15 cellular contexts compared by ENCODE assay signal in genomic region chr1:44822131-44822701, GRCh38. TPM values are rescaled to one million over a fixed set of nuclear protein-coding genes. Genes with fewer than 3 reads are reported as not detected.
A peak's percentile ranks its signal among the peaks of the same experiment; 100 is the strongest.
DNase-seq lines count a peak whose midpoint lies in the region; ATAC-seq, FAIRE-seq and TF ChIP-seq lines count a peak whose summit lies in the region.
"Had no signal": no experiment of that assay in that cellular context is flagged by ENCODE, and none has a peak within 500 bp of the region (broad histone marks: within the 10 kb centered on the region; RNA-seq: fewer than 3 reads in every experiment).

No MANE protein-coding gene starts in this region.

- H2AK5ac ChIP-seq in mesenchymal stem cell (ENCODE audit: low read length, severe bottlenecking) = no peak overlapping the region

- no peak overlapping the region for H2AFZ ChIP-seq in mesenchymal stem cell (ENCODE audit: low read depth, low read length)
- H2AFZ ChIP-seq: PC-9 had no signal

- H3K27me3 ChIP-seq in mesenchymal stem cell (ENCODE audit: control insufficient read depth in 1 of 2, insufficient read depth in 1 of 2, low read length in 2 of 2) (no peaks in the 10 kb centered on the region), tibial artery (no peaks in the 10 kb centered on the region)
- H3K27me3 ChIP-seq: SJSA1 had no signal

- H3K36me3 ChIP-seq in HEK293 (ENCODE audit: control insufficient read depth in 2 of 2, insufficient read depth in 1 of 2, low read length in 2 of 2) (peaks cover 0 to 10% of the 10 kb centered on the region in 2 experiments; a peak in 1 of 3 replicates), mesenchymal stem cell (ENCODE audit: control insufficient read depth in 1 of 2, insufficient read depth in 2 of 2, low read depth in 1 of 2, low read length in 2 of 2) (peaks cover 3% of the 10 kb centered on the region in 2 experiments), tibial artery (peaks cover 0 to 7% (median 0%) of the 10 kb centered on the region in 3 donors)

- H3K27me3 Mint-ChIP-seq in activated T-helper 1 cell treated with anti-CD3 and anti-CD28 coated beads, Interleukin-12 subunit alpha, Interleukin-12 subunit beta, Interleukin-2, Interleukin-4 antibody, amounts not matched to agents 30 ng/mL and 10 ng/mL and 1 ng/mL, durations not matched to agents 14 hours and 24 hours and 36 hours (ENCODE audit: insufficient read depth) = no peaks in the 10 kb centered on the region

- H3K79me1 ChIP-seq in mesenchymal stem cell (replicated peaks; ENCODE audit: low read length, poor library complexity, severe bottlenecking) = no peaks in the 10 kb centered on the region

- TF ChIP-seq CTCF in HEK293 (tag by site-specific recombination; IDR thresholded peaks at IDR 0.05) (no peak), tibial artery (IDR thresholded peaks at IDR 0.05) (no peak)

- ATAC-seq in GM21423 (IDR thresholded peaks at IDR 0.05; ENCODE audit: unreplicated experiment) = no peak

- H2BK5ac ChIP-seq in mesenchymal stem cell (ENCODE audit: low read depth, low read length, poor library complexity, severe bottlenecking) = no peak overlapping the region

- POLR2A ChIA-PET in HEK293 (lab: Yijun Ruan, JAX) = interaction anchor here (1.0 to 6.1 kb wide), 5 partner anchors 9 to 481 kb away, joined by 3 to 84 read pairs (median 9); partner anchors contain the start of genes BTBD19, DYNLT4, PLK3 and PTCH2

- CTCF ChIA-PET in HEK293 (lab: Yijun Ruan, JAX) = interaction anchor here (0.5 to 1.5 kb wide), 6 partner anchors 12 to 477 kb away, joined by 3 to 7 read pairs (median 3); no protein-coding TSS in a partner anchor

- H4K8ac ChIP-seq in mesenchymal stem cell (ENCODE audit: low read length) = no peak overlapping the region

- H3K4me3 ChIP-seq in HEK293 (ENCODE audit: low read depth, low read length) = no peak overlapping the region
- H3K4me3 ChIP-seq in mesenchymal stem cell (ENCODE audit: insufficient read depth in 1 of 2, low read depth in 1 of 2, low read length in 2 of 2) = no peak overlapping the region
- no peak overlapping the region for H3K4me3 ChIP-seq in tibial artery
- H3K4me3 ChIP-seq: PC-9, SJSA1 had no signal

- no peak overlapping the region for H3K9ac ChIP-seq in mesenchymal stem cell (ENCODE audit: low read length)

- H2BK12ac ChIP-seq in mesenchymal stem cell (ENCODE audit: low read length in 2 of 2) = peak overlapping the region; percentile 1 to 68

- H3K4me3 Mint-ChIP-seq in activated T-helper 1 cell treated with anti-CD3 and anti-CD28 coated beads, Interleukin-12 subunit alpha, Interleukin-12 subunit beta, Interleukin-2, Interleukin-4 antibody, amounts not matched to agents 30 ng/mL and 10 ng/mL and 1 ng/mL, durations not matched to agents 14 hours and 24 hours and 36 hours = no peak overlapping the region

- H3K9me3 Mint-ChIP-seq in activated T-helper 1 cell treated with anti-CD3 and anti-CD28 coated beads, Interleukin-12 subunit alpha, Interleukin-12 subunit beta, Interleukin-2, Interleukin-4 antibody, amounts not matched to agents 30 ng/mL and 10 ng/mL and 1 ng/mL, durations not matched to agents 14 hours and 24 hours and 36 hours = no peaks in the 10 kb centered on the region

- no peak overlapping the region for H3K23ac ChIP-seq in mesenchymal stem cell (ENCODE audit: low read length in 2 of 2)

- intact Hi-C loops in activated T-helper 1 cell treated with anti-CD3 and anti-CD28 coated beads, Interleukin-12 subunit alpha, Interleukin-12 subunit beta, Interleukin-2, Interleukin-4 antibody, amounts not matched to agents 30 ng/mL and 10 ng/mL and 1 ng/mL, durations not matched to agents 14 hours and 24 hours and 36 hours (cut with micrococcal nuclease) = loop anchor here (5.0 kb wide), 1 partner anchor 480 kb away; no protein-coding TSS in a partner anchor
- intact Hi-C loops in tibial artery (cut with DNase I; ENCODE audit: low total_unique reads) = no loop called here

- peak overlapping the region; percentile 7 for H3K27ac Mint-ChIP-seq in activated T-helper 1 cell treated with anti-CD3 and anti-CD28 coated beads, Interleukin-12 subunit alpha, Interleukin-12 subunit beta, Interleukin-2, Interleukin-4 antibody, amounts not matched to agents 30 ng/mL and 10 ng/mL and 1 ng/mL, durations not matched to agents 14 hours and 24 hours and 36 hours

- H2BK120ac ChIP-seq in mesenchymal stem cell (ENCODE audit: low read depth, low read length) = no peak overlapping the region

- H3K4me1 ChIP-seq in HEK293 (ENCODE audit: control insufficient read depth, insufficient read depth, low read length) (no peaks in the 10 kb centered on the region), mesenchymal stem cell (ENCODE audit: control insufficient read depth, insufficient read depth, low read depth, low read length) (peaks cover 15% of the 10 kb centered on the region), tibial artery (peaks cover 0 to 27% (median 18%) of the 10 kb centered on the region in 4 donors)
- H3K4me1 ChIP-seq: Caco-2 had no signal

- H3K36me3 Mint-ChIP-seq in activated T-helper 1 cell treated with anti-CD3 and anti-CD28 coated beads, Interleukin-12 subunit alpha, Interleukin-12 subunit beta, Interleukin-2, Interleukin-4 antibody, amounts not matched to agents 30 ng/mL and 10 ng/mL and 1 ng/mL, durations not matched to agents 14 hours and 24 hours and 36 hours (ENCODE audit: low read depth) = peaks cover 8% of the 10 kb centered on the region

- no peak for DNase-seq in activated T-helper 1 cell treated with anti-CD3 and anti-CD28 coated beads, Interleukin-12 subunit alpha, Interleukin-12 subunit beta, Interleukin-2, Interleukin-4 antibody, amounts not matched to agents 30 ng/mL and 10 ng/mL and 1 ng/mL, durations not matched to agents 14 hours and 24 hours and 36 hours (ENCODE audit: low spot score)
- DNase-seq in mesenchymal stem cell (no peak), tibial artery (peak; percentile 20 to 63), frontal cortex (ENCODE audit: low spot score in 2 of 2) (no peak), NCI-H345 (lab: John Stamatoyannopoulos, UW) (no peak)
- DNase-seq: Caco-2, DMS153, NCI-H187 treated with DMSO at 0.1 percent for 48 hours, NCI-H446 treated with DMSO at 0.1 percent for 48 hours, PC-9 had no signal

- H3K14ac ChIP-seq in mesenchymal stem cell (ENCODE audit: low read length in 2 of 2) = no peak overlapping the region

- no peak overlapping the region for H3K4me2 ChIP-seq in mesenchymal stem cell (ENCODE audit: low read length, poor library complexity, severe bottlenecking)
- H3K4me2 ChIP-seq: PC-9 had no signal

- H3K4ac ChIP-seq in mesenchymal stem cell (ENCODE audit: low read depth in 1 of 2, low read length in 2 of 2) = no peak overlapping the region

- 83% methylated on average over 6 of the region's 6 CpGs for WGBS in mesenchymal stem cell

- H2BK15ac ChIP-seq in mesenchymal stem cell (ENCODE audit: low read depth, poor library complexity, severe bottlenecking) = no peak overlapping the region

- no peak for FAIRE-seq in frontal cortex (lab: Jason Lieb, UNC)
- FAIRE-seq: H54, HTR-8/SVneo had no signal

- H3K9me3 ChIP-seq in HEK293 (ENCODE audit: control insufficient read depth, insufficient read depth, low read depth, low read length) (no peaks in the 10 kb centered on the region), mesenchymal stem cell (ENCODE audit: control insufficient read depth, low read length) (no peaks in the 10 kb centered on the region), tibial artery (no peaks in the 10 kb centered on the region)
- H3K9me3 ChIP-seq: Caco-2, SJSA1 had no signal

- H3K18ac ChIP-seq in mesenchymal stem cell (ENCODE audit: low read depth in 1 of 2, low read length in 2 of 2) = peak overlapping the region in 1 of 2 experiments; percentile 18

- H4K91ac ChIP-seq in mesenchymal stem cell (ENCODE audit: low read length) = no peak overlapping the region

- peaks cover 45% of the 10 kb centered on the region for H3K4me1 Mint-ChIP-seq in activated T-helper 1 cell treated with anti-CD3 and anti-CD28 coated beads, Interleukin-12 subunit alpha, Interleukin-12 subunit beta, Interleukin-2, Interleukin-4 antibody, amounts not matched to agents 30 ng/mL and 10 ng/mL and 1 ng/mL, durations not matched to agents 14 hours and 24 hours and 36 hours (ENCODE audit: low read depth)

- no peak overlapping the region for H3K27ac ChIP-seq in HEK293 (ENCODE audit: extremely low read depth, low read depth, low read length)
- H3K27ac ChIP-seq in mesenchymal stem cell (ENCODE audit: low read length, poor library complexity, severe bottlenecking) = no peak overlapping the region
- H3K27ac ChIP-seq in tibial artery = peak overlapping the region in 1 of 2 donors; percentile 99
- H3K27ac ChIP-seq: PC-9, SJSA1 had no signal

RNA-seq across cellular contexts. Expression of gene BTBD19, which starts 13.9 kb away (rescaled TPM):
- 22.6 and 24.1 TPM in 2 replicates for total RNA-seq in activated T-helper 1 cell treated with anti-CD3 and anti-CD28 coated beads, Interleukin-12 subunit alpha, Interleukin-12 subunit beta, Interleukin-2, Interleukin-4 antibody, amounts not matched to agents 30 ng/mL and 10 ng/mL and 1 ng/mL, durations not matched to agents 14 hours and 24 hours and 36 hours
- 22.8 TPM for polyA plus RNA-seq in mesenchymal stem cell (2013, experiment 1 of 2)
- polyA plus RNA-seq in mesenchymal stem cell (2013, experiment 2 of 2) = 20.2 TPM
- total RNA-seq in frontal cortex = under 0.01 TPM

RNA-seq across cellular contexts. Expression of gene DYNLT4, which starts 15.1 kb away (rescaled TPM):
- total RNA-seq in activated T-helper 1 cell treated with anti-CD3 and anti-CD28 coated beads, Interleukin-12 subunit alpha, Interleukin-12 subunit beta, Interleukin-2, Interleukin-4 antibody, amounts not matched to agents 30 ng/mL and 10 ng/mL and 1 ng/mL, durations not matched to agents 14 hours and 24 hours and 36 hours = 0.44 TPM in 1 of 2 replicates, not detected in the other
- 0.08 TPM for polyA plus RNA-seq in mesenchymal stem cell (2013, experiment 1 of 2)
- 0.11 TPM for polyA plus RNA-seq in mesenchymal stem cell (2013, experiment 2 of 2)
- not detected for total RNA-seq in frontal cortex
- total RNA-seq: Caco-2, SJSA1 had no signal

RNA-seq across cellular contexts. Expression of gene PTCH2, which starts 20.8 kb away (rescaled TPM):
- total RNA-seq in activated T-helper 1 cell treated with anti-CD3 and anti-CD28 coated beads, Interleukin-12 subunit alpha, Interleukin-12 subunit beta, Interleukin-2, Interleukin-4 antibody, amounts not matched to agents 30 ng/mL and 10 ng/mL and 1 ng/mL, durations not matched to agents 14 hours and 24 hours and 36 hours = 1.3 and 1.5 TPM in 2 replicates
- 0.57 TPM for polyA plus RNA-seq in mesenchymal stem cell (2013, experiment 1 of 2)
- polyA plus RNA-seq in mesenchymal stem cell (2013, experiment 2 of 2) = 0.70 TPM
- 0.82 TPM for total RNA-seq in frontal cortex

RNA-seq across cellular contexts. Expression of gene PLK3, which starts 22.0 kb away (rescaled TPM):
- 208 and 211 TPM in 2 replicates for total RNA-seq in activated T-helper 1 cell treated with anti-CD3 and anti-CD28 coated beads, Interleukin-12 subunit alpha, Interleukin-12 subunit beta, Interleukin-2, Interleukin-4 antibody, amounts not matched to agents 30 ng/mL and 10 ng/mL and 1 ng/mL, durations not matched to agents 14 hours and 24 hours and 36 hours
- polyA plus RNA-seq in mesenchymal stem cell (2013, experiment 1 of 2) = 28.1 TPM
- 26.8 TPM for polyA plus RNA-seq in mesenchymal stem cell (2013, experiment 2 of 2)
- 10.2 TPM for total RNA-seq in frontal cortex

RNA-seq across cellular contexts. Expression of gene BEST4, which starts 34.2 kb away (rescaled TPM):
- total RNA-seq in activated T-helper 1 cell treated with anti-CD3 and anti-CD28 coated beads, Interleukin-12 subunit alpha, Interleukin-12 subunit beta, Interleukin-2, Interleukin-4 antibody, amounts not matched to agents 30 ng/mL and 10 ng/mL and 1 ng/mL, durations not matched to agents 14 hours and 24 hours and 36 hours = 0.47 and 0.54 TPM in 2 replicates
- polyA plus RNA-seq in mesenchymal stem cell (2013, experiment 1 of 2) = 0.10 TPM
- 0.05 TPM for polyA plus RNA-seq in mesenchymal stem cell (2013, experiment 2 of 2)
- total RNA-seq in frontal cortex = 0.41 TPM
- total RNA-seq: Caco-2, SJSA1 had no signal

Comparison
In these comparisons a context has a peak if more than half of its experiments do, and no peak if none do; other contexts are left out.
1. DNase-seq: peak in tibial artery (2 of 2); none in activated T-helper 1 cell treated with anti-CD3 and anti-CD28 coated beads, Interleukin-12 subunit alpha, Interleukin-12 subunit beta, Interleukin-2, Interleukin-4 antibody, amounts not matched to agents 30 ng/mL and 10 ng/mL and 1 ng/mL, durations not matched to agents 14 hours and 24 hours and 36 hours (single experiment), mesenchymal stem cell (single experiment), frontal cortex (0 of 2) and NCI-H345 (single experiment).
2. RNA of gene BTBD19, which starts 13.9 kb away (total RNA-seq): 22.6 to 24.1 TPM in activated T-helper 1 cell treated with anti-CD3 and anti-CD28 coated beads, Interleukin-12 subunit alpha, Interleukin-12 subunit beta, Interleukin-2, Interleukin-4 antibody, amounts not matched to agents 30 ng/mL and 10 ng/mL and 1 ng/mL, durations not matched to agents 14 hours and 24 hours and 36 hours; under 0.01 TPM in frontal cortex (single experiment); every median in the first group is over 10 times any median in the second.